11 cellular contexts compared by ENCODE assay signal in the genomic region with DNA sequence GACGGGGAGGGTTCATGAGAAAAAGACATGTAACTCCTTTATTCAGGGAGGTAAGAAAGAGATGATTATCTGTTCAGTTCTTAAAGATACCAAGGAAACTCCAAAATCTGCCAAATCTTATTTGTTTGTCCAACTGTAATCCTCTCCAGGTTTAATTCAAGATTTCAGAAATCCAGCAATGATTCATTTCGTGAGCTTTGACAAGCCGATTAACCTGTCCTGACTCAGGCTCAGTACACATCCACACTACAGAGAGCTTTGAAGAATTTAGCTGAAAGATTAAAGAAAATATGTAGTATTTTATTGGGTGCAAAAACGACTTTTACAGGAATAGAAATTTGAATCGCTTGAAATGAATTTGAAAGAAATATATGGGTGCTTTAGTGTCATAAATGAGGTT. TPM values are rescaled to one million over a fixed set of nuclear protein-coding genes. Genes with fewer than 3 reads are reported as not detected.
DNase-seq lines count a peak whose midpoint lies in the region; ATAC-seq and TF ChIP-seq lines count a peak whose summit lies in the region.
"Had no signal": no experiment of that assay in that cellular context is flagged by ENCODE, and none has a peak within 500 bp of the region (broad histone marks: within the 10 kb centered on the region; RNA-seq: fewer than 3 reads in every experiment).

No MANE protein-coding gene starts in this region.

- no peak for ATAC-seq in activated CD4-positive, alpha-beta T cell treated with anti-CD3 and anti-CD28 coated beads for 36 hours
- ATAC-seq in T-helper 17 cell = no peak

- TF ChIP-seq CTCF in fibroblast of the aortic adventitia (IDR thresholded peaks at IDR 0.05; ENCODE audit: insufficient read depth, low read length) = no peak

- no peak overlapping the region for H3K27ac Mint-ChIP-seq in activated CD4-positive, alpha-beta T cell treated with anti-CD3 and anti-CD28 coated beads for 36 hours
- H3K27ac Mint-ChIP-seq in T-helper 17 cell = peak overlapping the region; percentile 97

- intact Hi-C loops in activated CD4-positive, alpha-beta T cell treated with anti-CD3 and anti-CD28 coated beads for 36 hours (cut with DNase I, micrococcal nuclease) = loop anchor here (2.0 kb wide), 2 partner anchors 133 to 1523 kb away; a partner anchor contains a TSS

- H3K36me3 Mint-ChIP-seq in activated CD4-positive, alpha-beta T cell treated with anti-CD3 and anti-CD28 coated beads for 36 hours (ENCODE audit: low read depth) = no peaks in the 10 kb centered on the region
- H3K36me3 Mint-ChIP-seq in T-helper 17 cell (ENCODE audit: low read depth) = peaks cover 3% of the 10 kb centered on the region

- H3K4me3 ChIP-seq in fibroblast of the aortic adventitia (ENCODE audit: low read depth, low read length) = peak overlapping the region; percentile 87
- H3K4me3 ChIP-seq in skeletal muscle tissue (ENCODE audit: low read length in 3 of 3) = peak overlapping the region in 1 of 3 donors; percentile 92
- H3K4me3 ChIP-seq: mucosa of descending colon had no signal

- H3K4me1 ChIP-seq in skeletal muscle tissue (ENCODE audit: control insufficient read depth in 3 of 3, insufficient read depth in 3 of 3, low read length in 3 of 3) = peaks cover 2 to 21% (median 7%) of the 10 kb centered on the region in 3 donors

- H3K9me3 ChIP-seq in T-helper 17 cell (ENCODE audit: control insufficient read depth, low read length, poor library complexity, severe bottlenecking) (no peaks in the 10 kb centered on the region), skeletal muscle tissue (ENCODE audit: control insufficient read depth in 3 of 3, low read length in 3 of 3) (no peaks in the 10 kb centered on the region)
- H3K9me3 ChIP-seq: mucosa of descending colon had no signal

- POLR2A ChIA-PET in activated CD4-positive, alpha-beta T cell treated with anti-CD3 and anti-CD28 coated beads for 36 hours (lab: Charles Lee) = no interaction called here

- H3K27me3 ChIP-seq in skeletal muscle tissue (ENCODE audit: control insufficient read depth in 3 of 3, insufficient read depth in 3 of 3, low read length in 3 of 3) = no peaks in the 10 kb centered on the region

- H3K27ac ChIP-seq in skeletal muscle tissue (ENCODE audit: low read depth, low read length) = no peak overlapping the region

- CTCF ChIA-PET in activated CD4-positive, alpha-beta T cell treated with anti-CD3 and anti-CD28 coated beads for 36 hours (lab: Charles Lee) = interaction anchor here (0.5 kb wide), 1 partner anchor 689 kb away, joined by 3 read pairs; no protein-coding TSS in a partner anchor

- H3K9ac ChIP-seq in skeletal muscle tissue (ENCODE audit: low read depth in 1 of 3, low read length in 3 of 3) = peak overlapping the region in 2 of 3 donors; percentile 32 to 83

- H3K9me3 Mint-ChIP-seq in activated CD4-positive, alpha-beta T cell treated with anti-CD3 and anti-CD28 coated beads for 36 hours (ENCODE audit: low read depth) = no peaks in the 10 kb centered on the region

- DNase-seq in activated CD4-positive, alpha-beta T cell treated with anti-CD3 and anti-CD28 coated beads for 36 hours = no peak
- DNase-seq in activated CD4-positive, alpha-beta T cell treated with anti-CD3 and anti-CD28 coated beads for 1 hour = no peak
- DNase-seq in T-helper 17 cell (no peak), fibroblast of the aortic adventitia (ENCODE audit: low read depth) (no peak)
- no peak for DNase-seq in activated CD8-positive, alpha-beta memory T cell treated with anti-CD3 and anti-CD28 coated beads, Interleukin-2, amount 50 U/mL, for 48 hours
- DNase-seq in stimulated activated CD4-positive, alpha-beta T cell treated with anti-CD3 and anti-CD28 coated beads, Interleukin-1b, Interleukin-23, amount 100 ng/mL, for 48 hours = no peak
- DNase-seq in stimulated activated CD4-positive, alpha-beta T cell treated with anti-CD3 and anti-CD28 coated beads, Interleukin-4, amount 100 ng/mL, for 4 hours = no peak
- DNase-seq: cerebellar nuclear complex, mucosa of descending colon, NCI-H1105 treated with DMSO at 0.1 percent for 48 hours had no signal

- H3K4me3 Mint-ChIP-seq in activated CD4-positive, alpha-beta T cell treated with anti-CD3 and anti-CD28 coated beads for 36 hours = peak overlapping the region; percentile 88
- peak overlapping the region; percentile 50 for H3K4me3 Mint-ChIP-seq in T-helper 17 cell

- peaks cover 23% of the 10 kb centered on the region for H3K4me1 Mint-ChIP-seq in activated CD4-positive, alpha-beta T cell treated with anti-CD3 and anti-CD28 coated beads for 36 hours
- peaks cover 24% of the 10 kb centered on the region for H3K4me1 Mint-ChIP-seq in T-helper 17 cell

- no peaks in the 10 kb centered on the region for H3K27me3 Mint-ChIP-seq in activated CD4-positive, alpha-beta T cell treated with anti-CD3 and anti-CD28 coated beads for 36 hours
- no peaks in the 10 kb centered on the region for H3K27me3 Mint-ChIP-seq in T-helper 17 cell

- H3K36me3 ChIP-seq in skeletal muscle tissue (ENCODE audit: control insufficient read depth in 3 of 3, insufficient read depth in 3 of 3, low read length in 3 of 3) = no peaks in the 10 kb centered on the region

RNA-seq across cellular contexts. Expression of a gene that starts 1.1 kb away (rescaled TPM):
- 10 to 100 TPM; 10.1 to 10.8 TPM for total RNA-seq in activated CD4-positive, alpha-beta T cell treated with anti-CD3 and anti-CD28 coated beads for 36 hours
- total RNA-seq in T-helper 17 cell (1 to 10 TPM; 4.1 to 5.1 TPM), fibroblast of the aortic adventitia (ENCODE audit: low replicate concordance) (35.2 and 178 TPM in 2 replicates), skeletal muscle tissue (38.6 TPM)
